In genomic region chr11:119056397-119056999, GRCh38 we compare ENCODE assay signal across 8 cellular contexts. TPM values are rescaled to one million over a fixed set of nuclear protein-coding genes. Genes with fewer than 3 reads are reported as not detected.
DNase-seq lines count a peak whose midpoint lies in the region; ATAC-seq, FAIRE-seq and TF ChIP-seq lines count a peak whose summit lies in the region.

No MANE protein-coding gene starts in this region.

- H3K36me3 Mint-ChIP-seq in stimulated activated memory B cell treated with anti-CD40 and anti-IgM and Interleukin-4, amounts not matched to agents 10 μg/mL and 1 μg/mL and 100 μg/mL, for 72 hours = peaks cover 42% of the 10 kb centered on the region

- H3K27ac ChIP-seq in lower lobe of right lung = peak overlapping the region; percentile 90

- no peaks in the 10 kb centered on the region for H3K9me3 ChIP-seq in lower lobe of right lung

- H3K9me3 Mint-ChIP-seq in stimulated activated memory B cell treated with anti-CD40 and anti-IgM and Interleukin-4, amounts not matched to agents 10 μg/mL and 1 μg/mL and 100 μg/mL, for 72 hours = no peaks in the 10 kb centered on the region

- H3K4me3 ChIP-seq in WI38 (ENCODE audit: low read depth, low read length) = peak overlapping the region; percentile 86
- peak overlapping the region; percentile 88 for H3K4me3 ChIP-seq in choroid plexus epithelial cell (ENCODE audit: low read depth, low read length)
- peak overlapping the region; percentile 94 for H3K4me3 ChIP-seq in lower lobe of right lung

- H3K4me1 ChIP-seq in lower lobe of right lung = peaks cover 25% of the 10 kb centered on the region

- no peaks in the 10 kb centered on the region for H3K27me3 Mint-ChIP-seq in stimulated activated memory B cell treated with anti-CD40 and anti-IgM and Interleukin-4, amounts not matched to agents 10 μg/mL and 1 μg/mL and 100 μg/mL, for 72 hours

- peaks cover 58% of the 10 kb centered on the region for H3K4me1 Mint-ChIP-seq in stimulated activated memory B cell treated with anti-CD40 and anti-IgM and Interleukin-4, amounts not matched to agents 10 μg/mL and 1 μg/mL and 100 μg/mL, for 72 hours

- H3K36me3 ChIP-seq in lower lobe of right lung = peaks cover 48% of the 10 kb centered on the region

- intact Hi-C loops in lower lobe of right lung (cut with DNase I) = no loop called here

- H3K27me3 ChIP-seq in lower lobe of right lung (ENCODE audit: low read depth) = no peaks in the 10 kb centered on the region

- DNase-seq in 8988T (peak; percentile 61), GM19239 (ENCODE audit: insufficient read length, low spot score) (peak; percentile 37), choroid plexus epithelial cell (ENCODE audit: low read depth) (no peak), lower lobe of right lung (peak; percentile 65), NCI-H2029 (lab: John Stamatoyannopoulos, UW) (no peak)

- peak; percentile 9 for ATAC-seq in HG03521 (IDR thresholded peaks at IDR 0.05; ENCODE audit: unreplicated experiment)
- ATAC-seq in lower lobe of right lung = peak; percentile 34 to 67
- peak; percentile 3 for ATAC-seq in stimulated activated memory B cell treated with anti-CD40 and anti-IgM and Interleukin-4, amounts not matched to agents 10 μg/mL and 1 μg/mL and 100 μg/mL, for 72 hours

- TF ChIP-seq CTCF in WI38 (IDR thresholded peaks at IDR 0.05; ENCODE audit: low read depth, low read length) (no peak), choroid plexus epithelial cell (conservative IDR thresholded peaks at IDR 0.05; ENCODE audit: low read depth, low read length) (no peak), lower lobe of right lung (IDR thresholded peaks at IDR 0.05) (peak; percentile 16)

- H3K4me3 Mint-ChIP-seq in stimulated activated memory B cell treated with anti-CD40 and anti-IgM and Interleukin-4, amounts not matched to agents 10 μg/mL and 1 μg/mL and 100 μg/mL, for 72 hours = peak overlapping the region; percentile 91

- FAIRE-seq in GM19239 (lab: Jason Lieb, UNC) = peak; percentile 55

- peak overlapping the region; percentile 95 for H3K27ac Mint-ChIP-seq in stimulated activated memory B cell treated with anti-CD40 and anti-IgM and Interleukin-4, amounts not matched to agents 10 μg/mL and 1 μg/mL and 100 μg/mL, for 72 hours

RNA-seq across cellular contexts. Expression of gene HYOU1, which starts 0.5 kb away (rescaled TPM):
- total RNA-seq in lower lobe of right lung = 115 TPM

RNA-seq across cellular contexts. Expression of gene VPS11, which starts 11.1 kb away (rescaled TPM):
- total RNA-seq in lower lobe of right lung = 45.6 TPM

RNA-seq across cellular contexts. Expression of gene SLC37A4, which starts 25.8 kb away (rescaled TPM):
- 13.2 TPM for total RNA-seq in lower lobe of right lung

RNA-seq across cellular contexts. Expression of gene HMBS, which starts 28.2 kb away (rescaled TPM):
- total RNA-seq in lower lobe of right lung = 16.7 TPM

RNA-seq across cellular contexts. Expression of gene TRAPPC4, which starts 37.9 kb away (rescaled TPM):
- 49.7 TPM for total RNA-seq in lower lobe of right lung

Comparison
In these comparisons a context has a peak if more than half of its experiments do, and no peak if none do; other contexts are left out.
1. DNase-seq: peak in 8988T (single experiment), GM19239 (single experiment) and lower lobe of right lung (single experiment); none in choroid plexus epithelial cell (single experiment) and NCI-H2029 (single experiment).
2. Peak in every context shown above with its lines, with median percentiles within 50 percentile points of each other: ATAC-seq and H3K4me3 ChIP-seq.